ENCODE assay signal across 1 cellular context in the genomic region with DNA sequence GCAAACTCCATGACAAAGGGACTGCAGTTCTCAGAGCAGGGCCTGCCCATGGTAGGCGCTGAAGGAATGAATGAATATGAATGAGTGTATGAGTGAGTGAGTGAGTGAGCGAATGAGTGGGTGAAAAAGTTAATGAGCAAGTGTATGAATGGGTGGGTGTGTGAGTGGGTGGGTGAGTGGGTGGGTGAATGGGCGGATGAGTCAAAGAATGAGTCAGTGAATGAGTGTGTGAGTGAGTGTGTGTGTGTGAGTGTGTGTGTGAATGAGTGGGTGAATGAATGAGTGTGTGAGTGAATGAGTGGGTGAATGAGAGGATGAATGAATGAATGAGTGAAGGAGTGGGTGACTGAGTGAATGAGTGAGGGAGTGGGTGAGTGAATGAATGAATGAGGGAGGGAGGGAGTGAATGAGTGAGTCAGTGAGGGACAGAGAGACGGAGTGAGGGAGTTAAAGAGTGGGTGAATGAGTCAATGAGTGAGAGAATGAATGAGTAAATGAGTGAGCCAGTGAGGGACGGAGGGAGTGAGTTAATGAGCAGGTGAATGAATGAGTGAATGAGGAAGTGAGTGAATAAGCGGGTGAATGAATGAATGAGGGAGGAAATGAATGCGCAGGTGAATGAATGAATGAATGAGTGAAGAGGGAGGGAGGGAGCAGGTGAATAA.
A peak's percentile ranks its signal among the peaks of the same experiment; 100 is the strongest.
TF ChIP-seq lines count a peak whose summit lies in the region.

No MANE protein-coding gene starts in this region.

TF ChIP-seq in HEK293, 187 proteins besides CTCF, POLR2A, EP300 and RAD21 (continued from another document and continues in another):
- TF ChIP-seq, protein P1, sequence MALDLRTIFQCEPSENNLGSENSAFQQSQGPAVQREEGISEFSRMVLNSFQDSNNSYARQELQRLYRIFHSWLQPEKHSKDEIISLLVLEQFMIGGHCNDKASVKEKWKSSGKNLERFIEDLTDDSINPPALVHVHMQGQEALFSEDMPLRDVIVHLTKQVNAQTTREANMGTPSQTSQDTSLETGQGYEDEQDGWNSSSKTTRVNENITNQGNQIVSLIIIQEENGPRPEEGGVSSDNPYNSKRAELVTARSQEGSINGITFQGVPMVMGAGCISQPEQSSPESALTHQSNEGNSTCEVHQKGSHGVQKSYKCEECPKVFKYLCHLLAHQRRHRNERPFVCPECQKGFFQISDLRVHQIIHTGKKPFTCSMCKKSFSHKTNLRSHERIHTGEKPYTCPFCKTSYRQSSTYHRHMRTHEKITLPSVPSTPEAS (tag by site-specific recombination; IDR thresholded peaks at IDR 0.05) = peak; percentile 82
- no peak for TF ChIP-seq ZFP69B (tag by site-specific recombination; IDR thresholded peaks at IDR 0.05)
- TF ChIP-seq, protein P2, sequence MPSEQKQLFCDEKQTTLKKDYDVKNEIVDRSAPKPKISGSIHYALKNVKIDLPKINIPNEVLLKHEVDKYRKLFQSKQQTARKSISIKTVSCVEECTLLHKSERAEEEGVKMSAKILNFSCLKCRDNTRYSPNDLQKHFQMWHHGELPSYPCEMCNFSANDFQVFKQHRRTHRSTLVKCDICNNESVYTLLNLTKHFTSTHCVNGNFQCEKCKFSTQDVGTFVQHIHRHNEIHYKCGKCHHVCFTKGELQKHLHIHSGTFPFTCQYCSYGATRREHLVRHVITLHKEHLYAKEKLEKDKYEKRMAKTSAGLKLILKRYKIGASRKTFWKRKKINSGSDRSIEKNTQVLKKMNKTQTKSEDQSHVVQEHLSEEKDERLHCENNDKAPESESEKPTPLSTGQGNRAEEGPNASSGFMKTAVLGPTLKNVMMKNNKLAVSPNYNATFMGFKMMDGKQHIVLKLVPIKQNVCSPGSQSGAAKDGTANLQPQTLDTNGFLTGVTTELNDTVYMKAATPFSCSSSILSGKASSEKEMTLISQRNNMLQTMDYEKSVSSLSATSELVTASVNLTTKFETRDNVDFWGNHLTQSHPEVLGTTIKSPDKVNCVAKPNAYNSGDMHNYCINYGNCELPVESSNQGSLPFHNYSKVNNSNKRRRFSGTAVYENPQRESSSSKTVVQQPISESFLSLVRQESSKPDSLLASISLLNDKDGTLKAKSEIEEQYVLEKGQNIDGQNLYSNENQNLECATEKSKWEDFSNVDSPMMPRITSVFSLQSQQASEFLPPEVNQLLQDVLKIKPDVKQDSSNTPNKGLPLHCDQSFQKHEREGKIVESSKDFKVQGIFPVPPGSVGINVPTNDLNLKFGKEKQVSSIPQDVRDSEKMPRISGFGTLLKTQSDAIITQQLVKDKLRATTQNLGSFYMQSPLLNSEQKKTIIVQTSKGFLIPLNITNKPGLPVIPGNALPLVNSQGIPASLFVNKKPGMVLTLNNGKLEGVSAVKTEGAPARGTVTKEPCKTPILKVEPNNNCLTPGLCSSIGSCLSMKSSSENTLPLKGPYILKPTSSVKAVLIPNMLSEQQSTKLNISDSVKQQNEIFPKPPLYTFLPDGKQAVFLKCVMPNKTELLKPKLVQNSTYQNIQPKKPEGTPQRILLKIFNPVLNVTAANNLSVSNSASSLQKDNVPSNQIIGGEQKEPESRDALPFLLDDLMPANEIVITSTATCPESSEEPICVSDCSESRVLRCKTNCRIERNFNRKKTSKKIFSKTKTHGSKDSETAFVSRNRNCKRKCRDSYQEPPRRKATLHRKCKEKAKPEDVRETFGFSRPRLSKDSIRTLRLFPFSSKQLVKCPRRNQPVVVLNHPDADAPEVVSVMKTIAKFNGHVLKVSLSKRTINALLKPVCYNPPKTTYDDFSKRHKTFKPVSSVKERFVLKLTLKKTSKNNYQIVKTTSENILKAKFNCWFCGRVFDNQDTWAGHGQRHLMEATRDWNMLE (tag by site-specific recombination; conservative IDR thresholded peaks at IDR 0.05; ENCODE audit: low read depth) = no peak
- TF ChIP-seq ZNF768 (tag by site-specific recombination; IDR thresholded peaks at IDR 0.05) = no peak
- TF ChIP-seq ZNF121 (tag by site-specific recombination; IDR thresholded peaks at IDR 0.05) = no peak
- peak; percentile 99 for TF ChIP-seq ZNF366 (tag by site-specific recombination; conservative IDR thresholded peaks at IDR 0.05)
- TF ChIP-seq ZNF610 (tag by site-specific recombination; IDR thresholded peaks at IDR 0.05; ENCODE audit: borderline replicate concordance) = no peak
- TF ChIP-seq ZNF335 (tag by site-specific recombination; conservative IDR thresholded peaks at IDR 0.05) = peak; percentile 70
- TF ChIP-seq ZBTB21 (tag by site-specific recombination; IDR thresholded peaks at IDR 0.05) = 0 out of 2 replicates have a peak, but pooled peaks have one; percentile 9
- TF ChIP-seq ZNF157 (tag by site-specific recombination; IDR thresholded peaks at IDR 0.05) = 0 out of 2 replicates have a peak, but pooled peaks have one; percentile 14
- TF ChIP-seq EGR2 (tag by site-specific recombination; IDR thresholded peaks at IDR 0.05; ENCODE audit: low read depth) = peak; percentile 100
- TF ChIP-seq BCL11B (tag by site-specific recombination; IDR thresholded peaks at IDR 0.05; ENCODE audit: low read depth) = no peak
- TF ChIP-seq, protein P3, sequence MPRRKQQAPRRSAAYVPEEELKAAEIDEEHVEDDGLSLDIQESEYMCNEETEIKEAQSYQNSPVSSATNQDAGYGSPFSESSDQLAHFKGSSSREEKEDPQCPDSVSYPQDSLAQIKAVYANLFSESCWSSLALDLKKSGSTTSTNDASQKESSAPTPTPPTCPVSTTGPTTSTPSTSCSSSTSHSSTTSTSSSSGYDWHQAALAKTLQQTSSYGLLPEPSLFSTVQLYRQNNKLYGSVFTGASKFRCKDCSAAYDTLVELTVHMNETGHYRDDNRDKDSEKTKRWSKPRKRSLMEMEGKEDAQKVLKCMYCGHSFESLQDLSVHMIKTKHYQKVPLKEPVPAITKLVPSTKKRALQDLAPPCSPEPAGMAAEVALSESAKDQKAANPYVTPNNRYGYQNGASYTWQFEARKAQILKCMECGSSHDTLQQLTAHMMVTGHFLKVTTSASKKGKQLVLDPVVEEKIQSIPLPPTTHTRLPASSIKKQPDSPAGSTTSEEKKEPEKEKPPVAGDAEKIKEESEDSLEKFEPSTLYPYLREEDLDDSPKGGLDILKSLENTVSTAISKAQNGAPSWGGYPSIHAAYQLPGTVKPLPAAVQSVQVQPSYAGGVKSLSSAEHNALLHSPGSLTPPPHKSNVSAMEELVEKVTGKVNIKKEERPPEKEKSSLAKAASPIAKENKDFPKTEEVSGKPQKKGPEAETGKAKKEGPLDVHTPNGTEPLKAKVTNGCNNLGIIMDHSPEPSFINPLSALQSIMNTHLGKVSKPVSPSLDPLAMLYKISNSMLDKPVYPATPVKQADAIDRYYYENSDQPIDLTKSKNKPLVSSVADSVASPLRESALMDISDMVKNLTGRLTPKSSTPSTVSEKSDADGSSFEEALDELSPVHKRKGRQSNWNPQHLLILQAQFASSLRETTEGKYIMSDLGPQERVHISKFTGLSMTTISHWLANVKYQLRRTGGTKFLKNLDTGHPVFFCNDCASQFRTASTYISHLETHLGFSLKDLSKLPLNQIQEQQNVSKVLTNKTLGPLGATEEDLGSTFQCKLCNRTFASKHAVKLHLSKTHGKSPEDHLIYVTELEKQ (tag by site-specific recombination; IDR thresholded peaks at IDR 0.05; ENCODE audit: borderline replicate concordance) = peak; percentile 19; the same call in 1 of the 2 replicates
- no peak for TF ChIP-seq ZNF155 (tag by site-specific recombination; IDR thresholded peaks at IDR 0.05)
- TF ChIP-seq, protein P4, sequence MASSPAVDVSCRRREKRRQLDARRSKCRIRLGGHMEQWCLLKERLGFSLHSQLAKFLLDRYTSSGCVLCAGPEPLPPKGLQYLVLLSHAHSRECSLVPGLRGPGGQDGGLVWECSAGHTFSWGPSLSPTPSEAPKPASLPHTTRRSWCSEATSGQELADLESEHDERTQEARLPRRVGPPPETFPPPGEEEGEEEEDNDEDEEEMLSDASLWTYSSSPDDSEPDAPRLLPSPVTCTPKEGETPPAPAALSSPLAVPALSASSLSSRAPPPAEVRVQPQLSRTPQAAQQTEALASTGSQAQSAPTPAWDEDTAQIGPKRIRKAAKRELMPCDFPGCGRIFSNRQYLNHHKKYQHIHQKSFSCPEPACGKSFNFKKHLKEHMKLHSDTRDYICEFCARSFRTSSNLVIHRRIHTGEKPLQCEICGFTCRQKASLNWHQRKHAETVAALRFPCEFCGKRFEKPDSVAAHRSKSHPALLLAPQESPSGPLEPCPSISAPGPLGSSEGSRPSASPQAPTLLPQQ (tag by site-specific recombination; IDR thresholded peaks at IDR 0.05) = no peak
- no peak for TF ChIP-seq ZNF544 (tag by site-specific recombination; IDR thresholded peaks at IDR 0.05)
- no peak for TF ChIP-seq ZNF701 (tag by site-specific recombination; IDR thresholded peaks at IDR 0.05)
- TF ChIP-seq ZSCAN16 (tag by site-specific recombination; IDR thresholded peaks at IDR 0.05) = peak; percentile 77; the same call in 1 of the 2 replicates
- TF ChIP-seq ZNF48 (tag by site-specific recombination; IDR thresholded peaks at IDR 0.05) = no peak
- TF ChIP-seq ZNF707 (tag by site-specific recombination; IDR thresholded peaks at IDR 0.05) = no peak
- no peak for TF ChIP-seq ZNF560 (tag by site-specific recombination; IDR thresholded peaks at IDR 0.05; ENCODE audit: borderline replicate concordance)
- peak; percentile 100 for TF ChIP-seq ZNF24 (tag by site-specific recombination; IDR thresholded peaks at IDR 0.05)
- TF ChIP-seq, protein P5, sequence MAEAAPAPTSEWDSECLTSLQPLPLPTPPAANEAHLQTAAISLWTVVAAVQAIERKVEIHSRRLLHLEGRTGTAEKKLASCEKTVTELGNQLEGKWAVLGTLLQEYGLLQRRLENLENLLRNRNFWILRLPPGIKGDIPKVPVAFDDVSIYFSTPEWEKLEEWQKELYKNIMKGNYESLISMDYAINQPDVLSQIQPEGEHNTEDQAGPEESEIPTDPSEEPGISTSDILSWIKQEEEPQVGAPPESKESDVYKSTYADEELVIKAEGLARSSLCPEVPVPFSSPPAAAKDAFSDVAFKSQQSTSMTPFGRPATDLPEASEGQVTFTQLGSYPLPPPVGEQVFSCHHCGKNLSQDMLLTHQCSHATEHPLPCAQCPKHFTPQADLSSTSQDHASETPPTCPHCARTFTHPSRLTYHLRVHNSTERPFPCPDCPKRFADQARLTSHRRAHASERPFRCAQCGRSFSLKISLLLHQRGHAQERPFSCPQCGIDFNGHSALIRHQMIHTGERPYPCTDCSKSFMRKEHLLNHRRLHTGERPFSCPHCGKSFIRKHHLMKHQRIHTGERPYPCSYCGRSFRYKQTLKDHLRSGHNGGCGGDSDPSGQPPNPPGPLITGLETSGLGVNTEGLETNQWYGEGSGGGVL (tag by site-specific recombination; IDR thresholded peaks at IDR 0.05) = peak; percentile 40
- TF ChIP-seq KLF1 (tag by site-specific recombination; IDR thresholded peaks at IDR 0.05) = peak; percentile 94
- TF ChIP-seq ZNF623 (tag by site-specific recombination; IDR thresholded peaks at IDR 0.05) = no peak
- peak; percentile 74; the same call in 1 of the 2 replicates for TF ChIP-seq KLF8 (tag by site-specific recombination; IDR thresholded peaks at IDR 0.05)
- TF ChIP-seq ZNF16 (tag by site-specific recombination; IDR thresholded peaks at IDR 0.05; ENCODE audit: low read depth) = no peak
- TF ChIP-seq, protein P6, sequence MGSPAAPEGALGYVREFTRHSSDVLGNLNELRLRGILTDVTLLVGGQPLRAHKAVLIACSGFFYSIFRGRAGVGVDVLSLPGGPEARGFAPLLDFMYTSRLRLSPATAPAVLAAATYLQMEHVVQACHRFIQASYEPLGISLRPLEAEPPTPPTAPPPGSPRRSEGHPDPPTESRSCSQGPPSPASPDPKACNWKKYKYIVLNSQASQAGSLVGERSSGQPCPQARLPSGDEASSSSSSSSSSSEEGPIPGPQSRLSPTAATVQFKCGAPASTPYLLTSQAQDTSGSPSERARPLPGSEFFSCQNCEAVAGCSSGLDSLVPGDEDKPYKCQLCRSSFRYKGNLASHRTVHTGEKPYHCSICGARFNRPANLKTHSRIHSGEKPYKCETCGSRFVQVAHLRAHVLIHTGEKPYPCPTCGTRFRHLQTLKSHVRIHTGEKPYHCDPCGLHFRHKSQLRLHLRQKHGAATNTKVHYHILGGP (tag by site-specific recombination; IDR thresholded peaks at IDR 0.05) = no peak
- peak; percentile 47; the same call in 1 of the 2 replicates for TF ChIP-seq ZNF266 (tag by site-specific recombination; IDR thresholded peaks at IDR 0.05; ENCODE audit: low read depth)
- 0 out of 2 replicates have a peak, but pooled peaks have one; percentile 42 for TF ChIP-seq ZNF311 (tag by site-specific recombination; IDR thresholded peaks at IDR 0.05; ENCODE audit: borderline replicate concordance)
- no peak for TF ChIP-seq SCRT2 (tag by site-specific recombination; IDR thresholded peaks at IDR 0.05)
- no peak for TF ChIP-seq ZNF677 (tag by site-specific recombination; IDR thresholded peaks at IDR 0.05)
- TF ChIP-seq ZBTB7A (tag by site-specific recombination; IDR thresholded peaks at IDR 0.05; ENCODE audit: low read depth) = 0 out of 2 replicates have a peak, but pooled peaks have one; percentile 29
- no peak for TF ChIP-seq ZNF140 (tag by site-specific recombination; IDR thresholded peaks at IDR 0.05)
- TF ChIP-seq ZFP37 (tag by site-specific recombination; IDR thresholded peaks at IDR 0.05) = no peak
- TF ChIP-seq ZNF175 (tag by site-specific recombination; IDR thresholded peaks at IDR 0.05) = no peak
- TF ChIP-seq OSR2 (tag by site-specific recombination; IDR thresholded peaks at IDR 0.05) = no peak
- TF ChIP-seq ZNF132 (tag by site-specific recombination; IDR thresholded peaks at IDR 0.05; ENCODE audit: borderline replicate concordance) = no peak
- TF ChIP-seq GLI2 (tag by site-specific recombination; IDR thresholded peaks at IDR 0.05; ENCODE audit: borderline replicate concordance, low read depth) = no peak
- TF ChIP-seq, protein P7, sequence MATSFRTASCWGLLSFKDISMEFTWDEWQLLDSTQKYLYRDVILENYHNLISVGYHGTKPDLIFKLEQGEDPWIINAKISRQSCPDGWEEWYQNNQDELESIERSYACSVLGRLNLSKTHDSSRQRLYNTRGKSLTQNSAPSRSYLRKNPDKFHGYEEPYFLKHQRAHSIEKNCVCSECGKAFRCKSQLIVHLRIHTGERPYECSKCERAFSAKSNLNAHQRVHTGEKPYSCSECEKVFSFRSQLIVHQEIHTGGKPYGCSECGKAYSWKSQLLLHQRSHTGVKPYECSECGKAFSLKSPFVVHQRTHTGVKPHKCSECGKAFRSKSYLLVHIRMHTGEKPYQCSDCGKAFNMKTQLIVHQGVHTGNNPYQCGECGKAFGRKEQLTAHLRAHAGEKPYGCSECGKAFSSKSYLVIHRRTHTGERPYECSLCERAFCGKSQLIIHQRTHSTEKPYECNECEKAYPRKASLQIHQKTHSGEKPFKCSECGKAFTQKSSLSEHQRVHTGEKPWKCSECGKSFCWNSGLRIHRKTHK (tag by site-specific recombination; IDR thresholded peaks at IDR 0.05) = peak; percentile 45; the same call in 1 of the 2 replicates
- no peak for TF ChIP-seq ZNF830 (tag by site-specific recombination; IDR thresholded peaks at IDR 0.05; ENCODE audit: low read depth)
- TF ChIP-seq ZNF174 (tag by site-specific recombination; IDR thresholded peaks at IDR 0.05) = no peak
- 0 out of 2 replicates have a peak, but pooled peaks have one; percentile 50 for TF ChIP-seq BCL11A (tag by site-specific recombination; IDR thresholded peaks at IDR 0.05; ENCODE audit: low read depth)
- peak; percentile 37; the same call in 1 of the 2 replicates for TF ChIP-seq SP3 (tag by site-specific recombination; IDR thresholded peaks at IDR 0.05)
- TF ChIP-seq ZNF776 (tag by site-specific recombination; IDR thresholded peaks at IDR 0.05; ENCODE audit: borderline replicate concordance) = no peak
